In the genomic region with DNA sequence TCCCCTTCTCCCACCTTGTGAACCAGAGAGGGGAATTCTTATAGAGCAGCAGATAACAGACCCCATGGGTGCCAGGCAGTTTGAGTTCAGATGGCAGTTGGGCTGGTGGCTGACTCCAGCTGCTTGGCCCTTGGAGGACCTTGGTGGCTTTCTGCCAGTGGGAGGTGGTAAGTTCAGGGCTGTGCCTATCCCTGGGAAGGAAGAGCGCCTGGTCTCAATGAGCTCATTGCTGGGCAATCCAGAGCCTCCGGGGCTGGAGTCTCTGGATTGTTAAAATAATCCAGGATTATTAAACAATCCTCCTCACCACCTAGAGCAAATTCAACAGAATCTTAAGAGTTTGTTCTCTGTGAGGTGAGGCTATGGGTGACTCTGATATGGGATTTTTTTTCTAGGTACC, we compare ENCODE assay signal across 21 cellular contexts.
A peak's percentile ranks its signal among the peaks of the same experiment; 100 is the strongest.
DNase-seq lines count a peak whose midpoint lies in the region; ATAC-seq and TF ChIP-seq lines count a peak whose summit lies in the region.
"Had no signal": no experiment of that assay in that cellular context is flagged by ENCODE, and none has a peak within 500 bp of the region (broad histone marks: within the 10 kb centered on the region; RNA-seq: fewer than 3 reads in every experiment).

No MANE protein-coding gene starts in this region.

- H3K4me3 Mint-ChIP-seq in MCF 10A (ENCODE audit: unreplicated experiment): no peak overlapping the region
- no peak overlapping the region for H3K4me3 Mint-ChIP-seq in activated CD4-positive, alpha-beta memory T cell treated with anti-CD3 and anti-CD28 coated beads for 36 hours

- POLR2A ChIA-PET in MCF 10A (lab: Yijun Ruan, JAX): interaction anchor here (0.6 kb wide), 1 partner anchor 235 kb away, joined by 3 read pairs; no protein-coding TSS in a partner anchor
- POLR2A ChIA-PET in Panc1 (lab: Charles Lee): interaction anchor here (0.7 kb wide), 2 partner anchors 277 to 463 kb away, joined by 3 read pairs; no protein-coding TSS in a partner anchor
- POLR2A ChIA-PET in activated CD4-positive, alpha-beta memory T cell treated with anti-CD3 and anti-CD28 coated beads for 36 hours (lab: Charles Lee): no interaction called here

- peak; percentile 51 for ATAC-seq in Panc1
- no peak for ATAC-seq in GM21526 (IDR thresholded peaks at IDR 0.05; ENCODE audit: low FRiP score, unreplicated experiment)

- DNase-seq in MCF 10A (ENCODE audit: unreplicated experiment): peak; percentile 36
- DNase-seq in mammary epithelial cell: no peak
- DNase-seq in Panc1 (ENCODE audit: low read depth, low spot score): no peak
- peak; percentile 22 for DNase-seq in fibroblast of the aortic adventitia (ENCODE audit: low read depth)
- DNase-seq in thyroid gland: peak; percentile 6 to 8
- DNase-seq in activated CD4-positive, alpha-beta memory T cell treated with anti-CD3 and anti-CD28 coated beads for 36 hours: no peak
- no peak for DNase-seq in activated CD4-positive, alpha-beta T cell treated with anti-CD3 and anti-CD28 coated beads, Interleukin-2, amount 50 U/mL, for 48 hours
- DNase-seq: ACHN; amygdala; Caco-2; colonic mucosa; erythroblast; kidney; NCI-H146; NCI-H526; Peyer's patch; stimulated activated naive CD4-positive, alpha-beta T cell had no signal

- no peak overlapping the region for H3K4me3 ChIP-seq in mammary epithelial cell (replicated peaks in 1 of 3; ENCODE audit: insufficient read depth in 1 of 3, low read depth in 2 of 3, low read length in 3 of 3)
- no peak overlapping the region for H3K4me3 ChIP-seq in Panc1 (ENCODE audit: low read depth in 2 of 2, low read length in 2 of 2)
- no peak overlapping the region for H3K4me3 ChIP-seq in fibroblast of the aortic adventitia (ENCODE audit: low read depth, low read length)
- no peak overlapping the region for H3K4me3 ChIP-seq in thyroid gland (replicated peaks in 1 of 3)
- H3K4me3 ChIP-seq: colonic mucosa, Peyer's patch, smooth muscle cell had no signal

- no peak for TF ChIP-seq CTCF in MCF 10A (IDR thresholded peaks at IDR 0.05; ENCODE audit: unreplicated experiment)
- TF ChIP-seq CTCF in mammary epithelial cell (conservative IDR thresholded peaks at IDR 0.05 in 1 of 2, IDR thresholded peaks at IDR 0.05 in 1 of 2; ENCODE audit: extremely low read depth in 1 of 2, insufficient read depth in 1 of 2, low read depth in 1 of 2, low read length in 2 of 2): no peak
- no peak for TF ChIP-seq CTCF in Panc1 (IDR thresholded peaks at IDR 0.05)
- TF ChIP-seq CTCF in fibroblast of the aortic adventitia (IDR thresholded peaks at IDR 0.05; ENCODE audit: insufficient read depth, low read length): no peak
- no peak for TF ChIP-seq CTCF in thyroid gland (IDR thresholded peaks at IDR 0.05)

- no peaks in the 10 kb centered on the region for H3K4me1 Mint-ChIP-seq in MCF 10A (ENCODE audit: insufficient read depth, unreplicated experiment)
- no peaks in the 10 kb centered on the region for H3K4me1 Mint-ChIP-seq in activated CD4-positive, alpha-beta memory T cell treated with anti-CD3 and anti-CD28 coated beads for 36 hours (ENCODE audit: low read depth)

- no peaks in the 10 kb centered on the region for H3K9me3 Mint-ChIP-seq in MCF 10A (ENCODE audit: unreplicated experiment)
- H3K9me3 Mint-ChIP-seq in activated CD4-positive, alpha-beta memory T cell treated with anti-CD3 and anti-CD28 coated beads for 36 hours: no peaks in the 10 kb centered on the region

- H3K4me2 ChIP-seq in mammary epithelial cell (ENCODE audit: insufficient read depth, low read depth, low read length): no peak overlapping the region
- H3K4me2 ChIP-seq: KMS-11, smooth muscle cell had no signal

- CTCF ChIA-PET in MCF 10A (lab: Yijun Ruan, JAX) (no interaction called here), mammary epithelial cell (lab: Charles Lee; ENCODE audit: low non-redundant PET) (no interaction called here), Panc1 (lab: Charles Lee) (no interaction called here)
- CTCF ChIA-PET in activated CD4-positive, alpha-beta memory T cell treated with anti-CD3 and anti-CD28 coated beads for 36 hours (lab: Charles Lee): no interaction called here

- intact Hi-C loops in MCF 10A (cut with micrococcal nuclease): no loop called here
- intact Hi-C loops in mammary epithelial cell (cut with micrococcal nuclease): no loop called here
- intact Hi-C loops in Panc1 (cut with micrococcal nuclease; ENCODE audit: unreplicated experiment): no loop called here
- intact Hi-C loops in thyroid gland (cut with DNase I): no loop called here
- intact Hi-C loops in activated CD4-positive, alpha-beta memory T cell treated with anti-CD3 and anti-CD28 coated beads for 36 hours (cut with micrococcal nuclease): no loop called here

- H3K9me3 ChIP-seq in mammary epithelial cell (replicated peaks; ENCODE audit: insufficient read depth, low read length) (no peaks in the 10 kb centered on the region), Panc1 (ENCODE audit: control insufficient read depth, insufficient read depth, low read depth, low read length) (no peaks in the 10 kb centered on the region), thyroid gland (no peaks in the 10 kb centered on the region)
- H3K9me3 ChIP-seq: Caco-2, colonic mucosa, Peyer's patch had no signal

- H3K27ac ChIP-seq in mammary epithelial cell (ENCODE audit: insufficient read depth, low read depth, low read length) (no peak overlapping the region), Panc1 (ENCODE audit: low read length) (no peak overlapping the region), thyroid gland (no peak overlapping the region)
- H3K27ac ChIP-seq: colonic mucosa, KMS-11, parathyroid adenoma, Peyer's patch had no signal

- H4K20me1 ChIP-seq in mammary epithelial cell (ENCODE audit: insufficient read depth, low read length): no peaks in the 10 kb centered on the region

- H3K36me3 Mint-ChIP-seq in MCF 10A (ENCODE audit: insufficient read depth, unreplicated experiment): peaks cover 4% of the 10 kb centered on the region
- no peaks in the 10 kb centered on the region for H3K36me3 Mint-ChIP-seq in activated CD4-positive, alpha-beta memory T cell treated with anti-CD3 and anti-CD28 coated beads for 36 hours

- H3K36me3 ChIP-seq in mammary epithelial cell (ENCODE audit: insufficient read depth, low read length) (no peaks in the 10 kb centered on the region), Panc1 (ENCODE audit: control insufficient read depth, insufficient read depth, low read length) (no peaks in the 10 kb centered on the region), thyroid gland (no peaks in the 10 kb centered on the region)
- H3K36me3 ChIP-seq: colonic mucosa, Peyer's patch had no signal

- no peaks in the 10 kb centered on the region for H3K27me3 Mint-ChIP-seq in MCF 10A (ENCODE audit: insufficient read depth, unreplicated experiment)
- peaks cover 4% of the 10 kb centered on the region for H3K27me3 Mint-ChIP-seq in activated CD4-positive, alpha-beta memory T cell treated with anti-CD3 and anti-CD28 coated beads for 36 hours

- no peak for TF ChIP-seq POLR2A in thyroid gland (IDR thresholded peaks at IDR 0.05)

- WGBS in mammary epithelial cell (ENCODE audit: low coverage, missing lambda C conversion rate): 48% methylated on average over 2 of the region's 2 CpGs
- WGBS in thyroid gland, 2 donors: 90 to 91% methylated on average over 2 of the region's 2 CpGs

- no peaks in the 10 kb centered on the region for H3K4me1 ChIP-seq in mammary epithelial cell (ENCODE audit: insufficient read depth, low read length)
- no peaks in the 10 kb centered on the region for H3K4me1 ChIP-seq in Panc1 (ENCODE audit: control insufficient read depth, insufficient read depth, low read length)
- H3K4me1 ChIP-seq in thyroid gland: no peaks in the 10 kb centered on the region
- H3K4me1 ChIP-seq: Caco-2, colonic mucosa, parathyroid adenoma, Peyer's patch had no signal

- dilution Hi-C loops in mammary epithelial cell (cut with HindIII; ENCODE audit: low sequenced_read_pairs): no loop called here

- no peak overlapping the region for H3K9ac ChIP-seq in mammary epithelial cell (ENCODE audit: insufficient read depth, low read length)
- H3K9ac ChIP-seq: KMS-11, parathyroid adenoma had no signal

- H3K27ac Mint-ChIP-seq in MCF 10A (ENCODE audit: low read depth, unreplicated experiment): no peak overlapping the region
- no peak overlapping the region for H3K27ac Mint-ChIP-seq in activated CD4-positive, alpha-beta memory T cell treated with anti-CD3 and anti-CD28 coated beads for 36 hours

- no peak overlapping the region for H2AFZ ChIP-seq in mammary epithelial cell (ENCODE audit: low read depth, low read length)
- H2AFZ ChIP-seq: parathyroid adenoma had no signal

- BruUV-seq in MCF 10A (replicated peaks; lab: Mats Ljungman, UMichigan): no TSS peak
- BruUV-seq in mammary epithelial cell (replicated peaks; lab: Mats Ljungman, UMichigan): no TSS peak
- no TSS peak for BruUV-seq in Panc1 (replicated peaks; lab: Mats Ljungman, UMichigan)

- no peaks in the 10 kb centered on the region for H3K79me2 ChIP-seq in mammary epithelial cell (ENCODE audit: insufficient read depth, low read length)
- H3K79me2 ChIP-seq: parathyroid adenoma had no signal

- in situ Hi-C loops in mammary epithelial cell (cut with MboI; ENCODE audit: low sequenced_read_pairs in 2 of 2) (no loop called here), Panc1 (cut with HindIII; ENCODE audit: low pct_unique_long_range_greater_than_20kb, low sequenced_read_pairs) (no loop called here)

- no peaks in the 10 kb centered on the region for H3K27me3 ChIP-seq in mammary epithelial cell (ENCODE audit: insufficient read depth, low read length)
- no peaks in the 10 kb centered on the region for H3K27me3 ChIP-seq in Panc1 (ENCODE audit: control insufficient read depth, insufficient read depth, low read length)
- no peaks in the 10 kb centered on the region for H3K27me3 ChIP-seq in thyroid gland
- H3K27me3 ChIP-seq: colonic mucosa, Peyer's patch had no signal

Comparison
In these comparisons a context has a peak if more than half of its experiments do, and no peak if none do; other contexts are left out.
1. DNase-seq: peak in MCF 10A (single experiment), fibroblast of the aortic adventitia (single experiment) and thyroid gland (2 of 2); none in mammary epithelial cell (single experiment), Panc1 (single experiment), activated CD4-positive, alpha-beta memory T cell treated with anti-CD3 and anti-CD28 coated beads for 36 hours (single experiment) and activated CD4-positive, alpha-beta T cell treated with anti-CD3 and anti-CD28 coated beads, Interleukin-2, amount 50 U/mL, for 48 hours (0 of 2).